22 cellular contexts compared by ENCODE assay signal in the genomic region with DNA sequence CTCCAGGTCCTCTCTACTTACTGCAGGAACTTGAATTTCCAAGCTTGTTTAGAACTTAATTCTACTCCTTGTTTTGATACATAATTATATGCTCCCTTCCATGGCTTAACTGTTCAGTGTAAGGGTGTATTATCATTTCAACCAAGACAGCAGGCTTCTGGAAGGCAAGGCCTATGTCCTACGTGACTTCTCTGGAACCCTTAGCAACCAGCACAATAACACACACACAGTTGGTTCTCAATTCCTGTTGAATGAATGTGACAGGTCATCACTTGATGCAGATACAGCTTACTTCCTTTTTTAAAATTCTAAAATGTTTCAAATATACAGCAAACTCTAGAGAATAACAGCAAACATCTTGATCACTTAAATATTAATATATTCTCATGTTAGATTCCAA.
"Had no signal": no experiment of that assay in that cellular context is flagged by ENCODE, and none has a peak within 500 bp of the region (broad histone marks: within the 10 kb centered on the region; RNA-seq: fewer than 3 reads in every experiment).

No MANE protein-coding gene starts in this region.

- H3K36me3 ChIP-seq: prostate gland, right atrium auricular region, stomach, thyroid gland had no signal

- H3K27me3 ChIP-seq: right atrium auricular region, stomach, thyroid gland had no signal

- FAIRE-seq: frontal cortex, kidney had no signal

- H3K27ac ChIP-seq: coronary artery, prostate gland, right atrium auricular region, stomach, thyroid gland had no signal

- DNase-seq: effector memory CD8-positive, alpha-beta T cell; kidney; mammary epithelial cell; mesendoderm; midbrain; naive thymus-derived CD4-positive, alpha-beta T cell; nephron progenitor cell; nucleus accumbens; stimulated activated CD4-positive, alpha-beta T cell treated with anti-CD3 and anti-CD28 coated beads, Interleukin-12 subunit alpha, Interleukin-12 subunit beta, amount 100 ng/mL, for 4 hours; stimulated activated CD4-positive, alpha-beta T cell treated with anti-CD3 and anti-CD28 coated beads, Interleukin-1b, Interleukin-23, amount 100 ng/mL, for 48 hours; stimulated activated CD4-positive, alpha-beta T cell treated with anti-CD3 and anti-CD28 coated beads, Interleukin-4, amount 100 ng/mL, for 24 hours; stimulated activated naive CD4-positive, alpha-beta T cell treated with Interleukin-2 at 50 U/mL for 16 hours; stomach; thyroid gland had no signal

- H3K4me1 ChIP-seq: prostate gland, right atrium auricular region, stomach, thyroid gland had no signal

- H3K4me3 ChIP-seq: coronary artery, prostate gland, right atrium auricular region, smooth muscle cell, stomach, thyroid gland had no signal

- H3K9me3 ChIP-seq: prostate gland, right atrium auricular region, thyroid gland had no signal

- ATAC-seq: effector memory CD8-positive, alpha-beta T cell; left lobe of liver; naive thymus-derived CD4-positive, alpha-beta T cell; sciatic nerve; stimulated activated effector memory CD8-positive, alpha-beta T cell treated with anti-CD3 and anti-CD28 coated beads, Interleukin-12 subunit alpha, Interleukin-12 subunit beta, amount 100 ng/mL, for 72 hours had no signal
